In genomic region chr3:184647405-184647936, GRCh38 we compare ENCODE assay signal across 24 cellular contexts.
"Had no signal": no experiment of that assay in that cellular context is flagged by ENCODE, and none has a peak within 500 bp of the region (broad histone marks: within the 10 kb centered on the region; RNA-seq: fewer than 3 reads in every experiment).

No MANE protein-coding gene starts in this region.

- H3K36me3 ChIP-seq: brain microvascular endothelial cell, gastroesophageal sphincter, left lung, transverse colon had no signal

- H3K9me3 ChIP-seq: gastroesophageal sphincter, left lung, testis, transverse colon had no signal

- DNase-seq: activated CD4-positive, alpha-beta T cell treated with anti-CD3 and anti-CD28 coated beads for 1 hour; activated CD4-positive, alpha-beta T cell treated with anti-CD3 and anti-CD28 coated beads, Interleukin-2, amount 50 U/mL, for 1 hour; activated CD8-positive, alpha-beta T cell treated with anti-CD3 and anti-CD28 coated beads for 36 hours; activated gamma-delta T cell treated with Interleukin-2 at 50 U/mL for 16 hours; activated naive CD4-positive, alpha-beta T cell treated with anti-CD3 and anti-CD28 coated beads, Interleukin-2, amount 50 U/mL, for 16 hours; activated T-cell treated with anti-CD3 and anti-CD28 coated beads, Interleukin-2, amount 50 U/mL, for 4 hours; amniotic stem cell; brain microvascular endothelial cell; central memory CD4-positive, alpha-beta T cell; hippocampal formation; left lung; mammary epithelial cell; naive B cell; nucleus accumbens; stimulated activated CD4-positive, alpha-beta T cell treated with anti-CD3 and anti-CD28 coated beads, Interleukin-2, amount 100 ng/mL, for 48 hours; stimulated activated naive CD4-positive, alpha-beta T cell treated with Interleukin-2 at 50 U/mL for 16 hours; T-helper 2 cell; testis; transverse colon had no signal

- H3K27ac ChIP-seq: brain microvascular endothelial cell, gastroesophageal sphincter, left lung, testis, transverse colon had no signal

- H3K4me1 ChIP-seq: gastroesophageal sphincter, testis had no signal

- H3K4me3 ChIP-seq: gastroesophageal sphincter, left lung, testis, transverse colon had no signal

- FAIRE-seq: astrocyte, endothelial cell of umbilical vein had no signal

- ATAC-seq: activated CD8-positive, alpha-beta T cell treated with anti-CD3 and anti-CD28 coated beads for 36 hours; activated T-cell treated with anti-CD3 and anti-CD28 coated beads, Interleukin-2, amount 50 U/mL, for 4 hours; activated T-helper 17 cell treated with anti-CD3 and anti-CD28 coated beads, Interleukin-2, amount 50 U/mL, for 72 hours; gastroesophageal sphincter; left lung; right cardiac atrium had no signal

- H3K27me3 ChIP-seq: brain microvascular endothelial cell, gastroesophageal sphincter, left lung, testis, transverse colon had no signal
